Comparison of ENCODE assay signal across 9 cellular contexts in genomic region chr1:25598879-25599278, GRCh38. TPM values are rescaled to one million over a fixed set of nuclear protein-coding genes. Genes with fewer than 3 reads are reported as not detected.
"Had no signal": no experiment of that assay in that cellular context is flagged by ENCODE, and none has a peak within 500 bp of the region (broad histone marks: within the 10 kb centered on the region; RNA-seq: fewer than 3 reads in every experiment).

No MANE protein-coding gene starts in this region.

- H3K9me3 ChIP-seq: HAP-1 had no signal

- H2AFZ ChIP-seq: GM23248 had no signal

- DNase-seq: GM23248, H7, IMR-90, KG1 had no signal

- H3K9ac ChIP-seq: GM23248 had no signal

- H3K27ac ChIP-seq: GM23248, HL-60 had no signal

- H3K4me1 ChIP-seq: HAP-1 had no signal

- ATAC-seq: HCT116, K562 had no signal

- H3K4me3 ChIP-seq: GM23248, HAP-1, K562 had no signal

- FAIRE-seq: K562 had no signal

- H3K36me3 ChIP-seq: HAP-1 had no signal

RNA-seq across cellular contexts. Expression of gene MAN1C1, which starts 17.7 kb away (rescaled TPM):
- total RNA-seq: HT1080 had no signal
